ENCODE assay signal across 26 cellular contexts in the genomic region with DNA sequence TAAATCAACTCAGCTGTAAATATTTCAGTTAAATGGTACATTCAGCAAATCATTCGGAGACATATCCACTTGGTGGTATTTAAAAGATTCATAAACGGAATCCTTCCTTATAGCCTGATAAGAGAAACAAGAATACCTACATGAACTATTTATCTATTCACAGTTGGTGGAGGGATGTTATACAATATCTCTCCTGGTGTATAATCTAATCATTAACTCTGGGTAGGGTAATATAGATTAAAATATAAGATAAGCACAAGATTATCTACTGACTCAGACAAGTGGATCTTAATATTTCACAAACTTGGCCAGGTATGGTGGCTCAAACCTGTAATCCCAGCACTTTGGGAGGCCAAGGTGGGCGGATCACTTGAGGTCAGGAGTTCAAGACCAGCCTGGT.
DNase-seq lines count a peak whose midpoint lies in the region; ATAC-seq, FAIRE-seq and TF ChIP-seq lines count a peak whose summit lies in the region.
"Had no signal": no experiment of that assay in that cellular context is flagged by ENCODE, and none has a peak within 500 bp of the region (broad histone marks: within the 10 kb centered on the region; RNA-seq: fewer than 3 reads in every experiment).

No MANE protein-coding gene starts in this region.

- CTCF ChIA-PET in activated CD4-positive, alpha-beta memory T cell treated with anti-CD3 and anti-CD28 coated beads, Interleukin-2, amount 10 ng/mL, durations not matched to agents 7 days and 5 days (lab: Charles Lee): no interaction called here
- CTCF ChIA-PET in activated CD4-positive, alpha-beta memory T cell treated with anti-CD3 and anti-CD28 coated beads for 36 hours (lab: Charles Lee): no interaction called here
- CTCF ChIA-PET in CD4-positive, alpha-beta memory T cell (lab: Charles Lee; ENCODE audit: partially characterized antibody): interaction anchor here (1.8 kb wide), 1 partner anchor 86 kb away, joined by 4 read pairs; no protein-coding TSS in a partner anchor

- no peak for DNase-seq in activated CD4-positive, alpha-beta memory T cell treated with anti-CD3 and anti-CD28 coated beads, Interleukin-2, amount 10 ng/mL, durations not matched to agents 7 days and 5 days
- no peak for DNase-seq in activated CD4-positive, alpha-beta memory T cell treated with anti-CD3 and anti-CD28 coated beads for 36 hours
- DNase-seq in CD4-positive, alpha-beta memory T cell: no peak
- DNase-seq in activated T-helper 1 cell treated with anti-CD3 and anti-CD28 coated beads, Interleukin-12 subunit alpha, Interleukin-12 subunit beta, Interleukin-2, Interleukin-4 antibody, amounts not matched to agents 30 ng/mL and 10 ng/mL and 1 ng/mL, durations not matched to agents 14 hours and 24 hours and 36 hours (ENCODE audit: low spot score): no peak
- DNase-seq in mucosa of descending colon: no peak
- DNase-seq in GM13976 (ENCODE audit: low spot score): no peak
- DNase-seq in NCI-H69 (lab: John Stamatoyannopoulos, UW): no peak
- no peak for DNase-seq in H54 (ENCODE audit: insufficient read length, low spot score)
- DNase-seq: activated CD4-positive, alpha-beta T cell treated with anti-CD3 and anti-CD28 coated beads for 1 hour; AML-193; body of pancreas; cerebellar nuclear complex; COR-L47; DMS79; GF-D8; H7; left ventricle myocardium inferior; MG63; naive B cell; NCI-H2029; NCI-H2227 treated with DMSO at 0.1 percent for 48 hours; NCI-H526 treated with DMSO at 0.1 percent for 48 hours; stomach; thyroid gland had no signal

- H3K27ac ChIP-seq in CD4-positive, alpha-beta memory T cell (ENCODE audit: low read depth, low read length): no peak overlapping the region
- H3K27ac ChIP-seq: body of pancreas, left ventricle myocardium inferior, SK-N-MC, stomach, thyroid gland had no signal

- no peaks in the 10 kb centered on the region for H3K9me3 ChIP-seq in CD4-positive, alpha-beta memory T cell (ENCODE audit: control insufficient read depth in 1 of 2, low read length in 2 of 2)
- H3K9me3 ChIP-seq in mucosa of descending colon: no peaks in the 10 kb centered on the region
- H3K9me3 ChIP-seq: body of pancreas, left ventricle myocardium inferior, MG63, stomach, thyroid gland had no signal

- H3K4me3 ChIP-seq in CD4-positive, alpha-beta memory T cell (ENCODE audit: low read length in 2 of 2): no peak overlapping the region
- H3K4me3 ChIP-seq in mucosa of descending colon: no peak overlapping the region
- H3K4me3 ChIP-seq: body of pancreas, left ventricle myocardium inferior, MG63, SK-N-MC, stomach, thyroid gland had no signal

- H3K9me3 Mint-ChIP-seq in activated CD4-positive, alpha-beta memory T cell treated with anti-CD3 and anti-CD28 coated beads, Interleukin-2, amount 10 ng/mL, durations not matched to agents 7 days and 5 days: no peaks in the 10 kb centered on the region
- no peaks in the 10 kb centered on the region for H3K9me3 Mint-ChIP-seq in activated CD4-positive, alpha-beta memory T cell treated with anti-CD3 and anti-CD28 coated beads for 36 hours
- peaks cover 0 to 2% (median 0%) of the 10 kb centered on the region in 8 donors for H3K9me3 Mint-ChIP-seq in CD4-positive, alpha-beta memory T cell
- peaks cover 7% of the 10 kb centered on the region for H3K9me3 Mint-ChIP-seq in activated T-helper 1 cell treated with anti-CD3 and anti-CD28 coated beads, Interleukin-12 subunit alpha, Interleukin-12 subunit beta, Interleukin-2, Interleukin-4 antibody, amounts not matched to agents 30 ng/mL and 10 ng/mL and 1 ng/mL, durations not matched to agents 14 hours and 24 hours and 36 hours
- H3K9me3 Mint-ChIP-seq: T-helper 1 cell treated with Interleukin-12 subunit alpha and Interleukin-12 subunit beta and Interleukin-4 antibody, amounts not matched to agents 30 μg/mL and 1 μg/mL, for 36 hours had no signal

- peaks cover 80% of the 10 kb centered on the region for H3K4me1 Mint-ChIP-seq in activated CD4-positive, alpha-beta memory T cell treated with anti-CD3 and anti-CD28 coated beads, Interleukin-2, amount 10 ng/mL, durations not matched to agents 7 days and 5 days
- peaks cover 82% of the 10 kb centered on the region for H3K4me1 Mint-ChIP-seq in activated CD4-positive, alpha-beta memory T cell treated with anti-CD3 and anti-CD28 coated beads for 36 hours (ENCODE audit: low read depth)
- peaks cover 45 to 82% (median 61%) of the 10 kb centered on the region in 4 donors for H3K4me1 Mint-ChIP-seq in CD4-positive, alpha-beta memory T cell
- H3K4me1 Mint-ChIP-seq in activated T-helper 1 cell treated with anti-CD3 and anti-CD28 coated beads, Interleukin-12 subunit alpha, Interleukin-12 subunit beta, Interleukin-2, Interleukin-4 antibody, amounts not matched to agents 30 ng/mL and 10 ng/mL and 1 ng/mL, durations not matched to agents 14 hours and 24 hours and 36 hours (ENCODE audit: low read depth): peaks cover 77% of the 10 kb centered on the region

- intact Hi-C loops in activated CD4-positive, alpha-beta memory T cell treated with anti-CD3 and anti-CD28 coated beads for 36 hours (cut with micrococcal nuclease): loop anchor here (5.0 to 10.0 kb wide), 3 partner anchors 37 to 1005 kb away; partner anchors contain the start of gene RS1
- intact Hi-C loops in CD4-positive, alpha-beta memory T cell (cut with micrococcal nuclease): loop anchor here (5.0 kb wide), 4 partner anchors 32 to 118 kb away; no protein-coding TSS in a partner anchor
- intact Hi-C loops in activated T-helper 1 cell treated with anti-CD3 and anti-CD28 coated beads, Interleukin-12 subunit alpha, Interleukin-12 subunit beta, Interleukin-2, Interleukin-4 antibody, amounts not matched to agents 30 ng/mL and 10 ng/mL and 1 ng/mL, durations not matched to agents 14 hours and 24 hours and 36 hours (cut with micrococcal nuclease): loop anchor here (5.0 kb wide), 1 partner anchor 88 kb away; no protein-coding TSS in a partner anchor
- intact Hi-C loops in mucosa of descending colon (cut with DNase I, micrococcal nuclease): no loop called here

- peaks cover 8% of the 10 kb centered on the region for H3K36me3 ChIP-seq in CD4-positive, alpha-beta memory T cell (ENCODE audit: insufficient read depth, low read length)
- H3K36me3 ChIP-seq in mucosa of descending colon (ENCODE audit: low read depth): no peaks in the 10 kb centered on the region
- H3K36me3 ChIP-seq: left ventricle myocardium inferior, MG63, stomach, thyroid gland had no signal

- no peaks in the 10 kb centered on the region for H3K27me3 Mint-ChIP-seq in activated CD4-positive, alpha-beta memory T cell treated with anti-CD3 and anti-CD28 coated beads, Interleukin-2, amount 10 ng/mL, durations not matched to agents 7 days and 5 days
- no peaks in the 10 kb centered on the region for H3K27me3 Mint-ChIP-seq in activated CD4-positive, alpha-beta memory T cell treated with anti-CD3 and anti-CD28 coated beads for 36 hours
- H3K27me3 Mint-ChIP-seq in CD4-positive, alpha-beta memory T cell: no peaks in the 10 kb centered on the region
- no peaks in the 10 kb centered on the region for H3K27me3 Mint-ChIP-seq in activated T-helper 1 cell treated with anti-CD3 and anti-CD28 coated beads, Interleukin-12 subunit alpha, Interleukin-12 subunit beta, Interleukin-2, Interleukin-4 antibody, amounts not matched to agents 30 ng/mL and 10 ng/mL and 1 ng/mL, durations not matched to agents 14 hours and 24 hours and 36 hours (ENCODE audit: insufficient read depth)
- H3K27me3 Mint-ChIP-seq: naive B cell had no signal

- H3K36me3 Mint-ChIP-seq in activated CD4-positive, alpha-beta memory T cell treated with anti-CD3 and anti-CD28 coated beads, Interleukin-2, amount 10 ng/mL, durations not matched to agents 7 days and 5 days (ENCODE audit: low read depth): peaks cover 58% of the 10 kb centered on the region
- H3K36me3 Mint-ChIP-seq in activated CD4-positive, alpha-beta memory T cell treated with anti-CD3 and anti-CD28 coated beads for 36 hours: peaks cover 26% of the 10 kb centered on the region
- H3K36me3 Mint-ChIP-seq in CD4-positive, alpha-beta memory T cell: peaks cover 12 to 55% of the 10 kb centered on the region in 2 donors
- peaks cover 41% of the 10 kb centered on the region for H3K36me3 Mint-ChIP-seq in activated T-helper 1 cell treated with anti-CD3 and anti-CD28 coated beads, Interleukin-12 subunit alpha, Interleukin-12 subunit beta, Interleukin-2, Interleukin-4 antibody, amounts not matched to agents 30 ng/mL and 10 ng/mL and 1 ng/mL, durations not matched to agents 14 hours and 24 hours and 36 hours (ENCODE audit: low read depth)

- H3K4me1 ChIP-seq in CD4-positive, alpha-beta memory T cell (ENCODE audit: insufficient read depth, low read length): peaks cover 90% of the 10 kb centered on the region
- no peaks in the 10 kb centered on the region for H3K4me1 ChIP-seq in mucosa of descending colon (ENCODE audit: low read depth)
- H3K4me1 ChIP-seq: body of pancreas, left ventricle myocardium inferior, thyroid gland had no signal

- no peaks in the 10 kb centered on the region for H3K27me3 ChIP-seq in CD4-positive, alpha-beta memory T cell (ENCODE audit: insufficient read depth, low read length)
- H3K27me3 ChIP-seq: body of pancreas, MG63, stomach, thyroid gland had no signal

- POLR2A ChIA-PET in activated CD4-positive, alpha-beta memory T cell treated with anti-CD3 and anti-CD28 coated beads, Interleukin-2, amount 10 ng/mL, durations not matched to agents 7 days and 5 days (lab: Charles Lee): interaction anchor here (1.3 to 1.5 kb wide), 2 partner anchors 22 to 67 kb away, joined by 3 to 5 read pairs; no protein-coding TSS in a partner anchor
- POLR2A ChIA-PET in activated CD4-positive, alpha-beta memory T cell treated with anti-CD3 and anti-CD28 coated beads for 36 hours (lab: Charles Lee): no interaction called here
- POLR2A ChIA-PET in CD4-positive, alpha-beta memory T cell (lab: Charles Lee; ENCODE audit: partially characterized antibody): interaction anchor here (1.0 to 1.5 kb wide), 2 partner anchors 68 to 119 kb away, joined by 3 to 7 read pairs; no protein-coding TSS in a partner anchor

- FAIRE-seq in H54 (lab: Jason Lieb, UNC): no peak

- peak overlapping the region; percentile 40 for H3K27ac Mint-ChIP-seq in activated CD4-positive, alpha-beta memory T cell treated with anti-CD3 and anti-CD28 coated beads, Interleukin-2, amount 10 ng/mL, durations not matched to agents 7 days and 5 days
- H3K27ac Mint-ChIP-seq in activated CD4-positive, alpha-beta memory T cell treated with anti-CD3 and anti-CD28 coated beads for 36 hours: no peak overlapping the region
- peak overlapping the region in 4 of 7 donors; percentile 2 to 93 (median 80) for H3K27ac Mint-ChIP-seq in CD4-positive, alpha-beta memory T cell
- H3K27ac Mint-ChIP-seq in activated T-helper 1 cell treated with anti-CD3 and anti-CD28 coated beads, Interleukin-12 subunit alpha, Interleukin-12 subunit beta, Interleukin-2, Interleukin-4 antibody, amounts not matched to agents 30 ng/mL and 10 ng/mL and 1 ng/mL, durations not matched to agents 14 hours and 24 hours and 36 hours: peak overlapping the region; percentile 93

- no peak overlapping the region for H3K4me3 Mint-ChIP-seq in activated CD4-positive, alpha-beta memory T cell treated with anti-CD3 and anti-CD28 coated beads, Interleukin-2, amount 10 ng/mL, durations not matched to agents 7 days and 5 days
- H3K4me3 Mint-ChIP-seq in activated CD4-positive, alpha-beta memory T cell treated with anti-CD3 and anti-CD28 coated beads for 36 hours: no peak overlapping the region
- peak overlapping the region in 4 of 8 donors; percentile 4 to 69 (median 45) for H3K4me3 Mint-ChIP-seq in CD4-positive, alpha-beta memory T cell
- H3K4me3 Mint-ChIP-seq in activated T-helper 1 cell treated with anti-CD3 and anti-CD28 coated beads, Interleukin-12 subunit alpha, Interleukin-12 subunit beta, Interleukin-2, Interleukin-4 antibody, amounts not matched to agents 30 ng/mL and 10 ng/mL and 1 ng/mL, durations not matched to agents 14 hours and 24 hours and 36 hours: no peak overlapping the region

- peak; percentile 75 for ATAC-seq in mucosa of descending colon
- ATAC-seq: body of pancreas had no signal

- TF ChIP-seq POLR2A in H54 (IDR thresholded peaks at IDR 0.05; ENCODE audit: low read depth, low read length): no peak

- in situ Hi-C loops in GM13976 (cut with MboI; ENCODE audit: low sequenced_read_pairs, unreplicated experiment): no loop called here

- TF ChIP-seq CTCF in mucosa of descending colon (IDR thresholded peaks at IDR 0.05) (no peak), GM13976 (IDR thresholded peaks at IDR 0.05; ENCODE audit: borderline replicate concordance, control extremely low read depth, extremely low read depth, insufficient read depth, missing control alignments) (no peak)

Comparison
In these comparisons a context has a peak if more than half of its experiments do, and no peak if none do; other contexts are left out.
1. intact Hi-C loops: an anchor here in activated CD4-positive, alpha-beta memory T cell treated with anti-CD3 and anti-CD28 coated beads for 36 hours (5.0 to 10.0 kb wide), CD4-positive, alpha-beta memory T cell (5.0 kb wide) and activated T-helper 1 cell treated with anti-CD3 and anti-CD28 coated beads, Interleukin-12 subunit alpha, Interleukin-12 subunit beta, Interleukin-2, Interleukin-4 antibody, amounts not matched to agents 30 ng/mL and 10 ng/mL and 1 ng/mL, durations not matched to agents 14 hours and 24 hours and 36 hours (5.0 kb wide); none called in mucosa of descending colon.